1 cellular context compared by ENCODE assay signal in the genomic region with DNA sequence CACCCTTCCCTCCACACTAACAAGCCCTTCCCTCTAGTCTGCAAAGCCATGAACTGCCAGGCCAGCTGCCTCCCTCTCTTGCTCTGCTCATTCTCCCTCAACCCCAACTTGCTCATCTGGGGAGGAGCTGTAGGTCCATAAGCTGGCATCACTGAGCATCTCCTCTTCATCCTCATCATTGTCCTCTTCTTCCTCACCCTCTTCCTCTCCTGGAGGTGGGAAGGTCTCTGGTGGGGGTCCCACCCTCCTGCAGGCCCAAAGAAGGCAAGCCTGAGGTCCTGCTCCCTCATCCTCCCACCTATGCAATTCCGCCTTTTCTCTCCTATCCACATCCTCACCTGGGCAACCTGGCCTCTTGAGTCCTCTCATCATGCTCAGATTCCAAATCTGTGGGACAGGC.
TF ChIP-seq lines count a peak whose summit lies in the region.

No MANE protein-coding gene starts in this region.

TF ChIP-seq in K562, 482 proteins besides CTCF, POLR2A, EP300 and RAD21:
- TF ChIP-seq NRF1 (conservative IDR thresholded peaks at IDR 0.05 in 1 of 2, IDR thresholded peaks at IDR 0.05 in 1 of 2): no peak
- no peak for TF ChIP-seq TEAD2 (tag; IDR thresholded peaks at IDR 0.05)
- no peak for TF ChIP-seq NCOR1 (IDR thresholded peaks at IDR 0.05)
- no peak for TF ChIP-seq ZC3H11A (IDR thresholded peaks at IDR 0.05; ENCODE audit: low read depth, low read length)
- TF ChIP-seq NBN (IDR thresholded peaks at IDR 0.05; ENCODE audit: low read depth): no peak
- TF ChIP-seq, protein P1, sequence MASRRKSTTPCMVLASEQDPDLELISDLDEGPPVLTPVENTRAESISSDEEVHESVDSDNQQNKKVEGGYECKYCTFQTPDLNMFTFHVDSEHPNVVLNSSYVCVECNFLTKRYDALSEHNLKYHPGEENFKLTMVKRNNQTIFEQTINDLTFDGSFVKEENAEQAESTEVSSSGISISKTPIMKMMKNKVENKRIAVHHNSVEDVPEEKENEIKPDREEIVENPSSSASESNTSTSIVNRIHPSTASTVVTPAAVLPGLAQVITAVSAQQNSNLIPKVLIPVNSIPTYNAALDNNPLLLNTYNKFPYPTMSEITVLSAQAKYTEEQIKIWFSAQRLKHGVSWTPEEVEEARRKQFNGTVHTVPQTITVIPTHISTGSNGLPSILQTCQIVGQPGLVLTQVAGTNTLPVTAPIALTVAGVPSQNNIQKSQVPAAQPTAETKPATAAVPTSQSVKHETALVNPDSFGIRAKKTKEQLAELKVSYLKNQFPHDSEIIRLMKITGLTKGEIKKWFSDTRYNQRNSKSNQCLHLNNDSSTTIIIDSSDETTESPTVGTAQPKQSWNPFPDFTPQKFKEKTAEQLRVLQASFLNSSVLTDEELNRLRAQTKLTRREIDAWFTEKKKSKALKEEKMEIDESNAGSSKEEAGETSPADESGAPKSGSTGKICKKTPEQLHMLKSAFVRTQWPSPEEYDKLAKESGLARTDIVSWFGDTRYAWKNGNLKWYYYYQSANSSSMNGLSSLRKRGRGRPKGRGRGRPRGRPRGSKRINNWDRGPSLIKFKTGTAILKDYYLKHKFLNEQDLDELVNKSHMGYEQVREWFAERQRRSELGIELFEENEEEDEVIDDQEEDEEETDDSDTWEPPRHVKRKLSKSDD (conservative IDR thresholded peaks at IDR 0.05; ENCODE audit: low read length): no peak
- TF ChIP-seq SIX5 (IDR thresholded peaks at IDR 0.05; ENCODE audit: borderline replicate concordance in 1 of 2, insufficient read depth in 1 of 2, low read depth in 1 of 2, low read length in 2 of 2): no peak
- no peak for TF ChIP-seq CCAR2 (IDR thresholded peaks at IDR 0.05; ENCODE audit: low read depth, low read length)
- no peak for TF ChIP-seq ID3 (CRISPR knock-in tag; IDR thresholded peaks at IDR 0.05)
- TF ChIP-seq ID3 (tag; IDR thresholded peaks at IDR 0.05): no peak
- TF ChIP-seq ZNF146 (CRISPR knock-in tag; IDR thresholded peaks at IDR 0.05; ENCODE audit: unreplicated experiment): no peak
- TF ChIP-seq, protein P2, sequence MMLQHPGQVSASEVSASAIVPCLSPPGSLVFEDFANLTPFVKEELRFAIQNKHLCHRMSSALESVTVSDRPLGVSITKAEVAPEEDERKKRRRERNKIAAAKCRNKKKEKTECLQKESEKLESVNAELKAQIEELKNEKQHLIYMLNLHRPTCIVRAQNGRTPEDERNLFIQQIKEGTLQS (IDR thresholded peaks at IDR 0.05): no peak
- TF ChIP-seq, protein P2 (CRISPR knock-in tag; conservative IDR thresholded peaks at IDR 0.05): no peak
- TF ChIP-seq EHMT2 (IDR thresholded peaks at IDR 0.05): no peak
- TF ChIP-seq, protein P3, sequence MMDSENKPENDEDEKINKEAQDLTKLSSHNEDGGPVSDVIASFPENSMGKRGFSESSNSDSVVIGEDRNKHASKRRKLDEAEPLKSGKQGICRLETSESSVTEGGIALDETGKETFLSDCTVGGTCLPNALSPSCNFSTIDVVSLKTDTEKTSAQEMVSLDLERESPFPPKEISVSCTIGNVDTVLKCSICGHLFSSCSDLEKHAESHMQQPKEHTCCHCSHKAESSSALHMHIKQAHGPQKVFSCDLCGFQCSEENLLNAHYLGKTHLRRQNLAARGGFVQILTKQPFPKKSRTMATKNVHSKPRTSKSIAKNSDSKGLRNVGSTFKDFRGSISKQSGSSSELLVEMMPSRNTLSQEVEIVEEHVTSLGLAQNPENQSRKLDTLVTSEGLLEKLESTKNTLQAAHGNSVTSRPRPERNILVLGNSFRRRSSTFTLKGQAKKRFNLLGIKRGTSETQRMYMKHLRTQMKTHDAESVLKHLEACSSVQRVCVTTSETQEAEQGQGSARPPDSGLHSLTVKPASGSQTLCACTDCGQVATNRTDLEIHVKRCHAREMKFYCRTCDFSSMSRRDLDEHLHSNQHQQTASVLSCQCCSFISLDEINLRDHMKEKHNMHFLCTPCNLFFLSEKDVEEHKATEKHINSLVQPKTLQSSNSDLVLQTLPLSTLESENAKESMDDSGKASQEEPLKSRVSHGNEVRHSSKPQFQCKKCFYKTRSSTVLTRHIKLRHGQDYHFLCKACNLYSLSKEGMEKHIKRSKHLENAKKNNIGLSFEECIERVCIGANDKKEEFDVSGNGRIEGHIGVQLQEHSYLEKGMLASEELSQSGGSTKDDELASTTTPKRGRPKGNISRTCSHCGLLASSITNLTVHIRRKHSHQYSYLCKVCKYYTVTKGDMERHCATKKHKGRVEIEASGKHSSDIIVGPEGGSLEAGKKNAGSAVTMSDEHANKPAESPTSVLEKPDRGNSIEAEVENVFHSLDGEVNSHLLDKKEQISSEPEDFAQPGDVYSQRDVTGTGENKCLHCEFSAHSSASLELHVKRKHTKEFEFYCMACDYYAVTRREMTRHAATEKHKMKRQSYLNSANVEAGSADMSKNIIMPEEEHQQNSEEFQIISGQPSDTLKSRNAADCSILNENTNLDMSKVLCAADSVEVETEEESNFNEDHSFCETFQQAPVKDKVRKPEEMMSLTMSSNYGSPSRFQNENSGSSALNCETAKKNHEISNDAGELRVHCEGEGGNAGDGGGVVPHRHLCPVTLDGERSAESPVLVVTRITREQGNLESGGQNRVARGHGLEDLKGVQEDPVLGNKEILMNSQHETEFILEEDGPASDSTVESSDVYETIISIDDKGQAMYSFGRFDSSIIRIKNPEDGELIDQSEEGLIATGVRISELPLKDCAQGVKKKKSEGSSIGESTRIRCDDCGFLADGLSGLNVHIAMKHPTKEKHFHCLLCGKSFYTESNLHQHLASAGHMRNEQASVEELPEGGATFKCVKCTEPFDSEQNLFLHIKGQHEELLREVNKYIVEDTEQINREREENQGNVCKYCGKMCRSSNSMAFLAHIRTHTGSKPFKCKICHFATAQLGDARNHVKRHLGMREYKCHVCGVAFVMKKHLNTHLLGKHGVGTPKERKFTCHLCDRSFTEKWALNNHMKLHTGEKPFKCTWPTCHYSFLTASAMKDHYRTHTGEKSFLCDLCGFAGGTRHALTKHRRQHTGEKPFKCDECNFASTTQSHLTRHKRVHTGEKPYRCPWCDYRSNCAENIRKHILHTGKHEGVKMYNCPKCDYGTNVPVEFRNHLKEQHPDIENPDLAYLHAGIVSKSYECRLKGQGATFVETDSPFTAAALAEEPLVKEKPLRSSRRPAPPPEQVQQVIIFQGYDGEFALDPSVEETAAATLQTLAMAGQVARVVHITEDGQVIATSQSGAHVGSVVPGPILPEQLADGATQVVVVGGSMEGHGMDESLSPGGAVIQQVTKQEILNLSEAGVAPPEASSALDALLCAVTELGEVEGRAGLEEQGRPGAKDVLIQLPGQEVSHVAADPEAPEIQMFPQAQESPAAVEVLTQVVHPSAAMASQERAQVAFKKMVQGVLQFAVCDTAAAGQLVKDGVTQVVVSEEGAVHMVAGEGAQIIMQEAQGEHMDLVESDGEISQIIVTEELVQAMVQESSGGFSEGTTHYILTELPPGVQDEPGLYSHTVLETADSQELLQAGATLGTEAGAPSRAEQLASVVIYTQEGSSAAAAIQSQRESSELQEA (IDR thresholded peaks at IDR 0.05; ENCODE audit: low read depth): no peak
- TF ChIP-seq ZNF449 (CRISPR knock-in tag; IDR thresholded peaks at IDR 0.05): no peak
- no peak for TF ChIP-seq CLOCK (CRISPR knock-in tag; IDR thresholded peaks at IDR 0.05; ENCODE audit: borderline replicate concordance)
- TF ChIP-seq ZNF668 (CRISPR knock-in tag; IDR thresholded peaks at IDR 0.05): no peak
- TF ChIP-seq ELK3 (CRISPR knock-in tag; IDR thresholded peaks at IDR 0.05): no peak
- no peak for TF ChIP-seq PHTF2 (CRISPR knock-in tag; IDR thresholded peaks at IDR 0.05)
- no peak for TF ChIP-seq ZNF507 (tag; conservative IDR thresholded peaks at IDR 0.05)
- TF ChIP-seq IFI16 (CRISPR knock-in tag; IDR thresholded peaks at IDR 0.05): no peak
